In the genomic region with DNA sequence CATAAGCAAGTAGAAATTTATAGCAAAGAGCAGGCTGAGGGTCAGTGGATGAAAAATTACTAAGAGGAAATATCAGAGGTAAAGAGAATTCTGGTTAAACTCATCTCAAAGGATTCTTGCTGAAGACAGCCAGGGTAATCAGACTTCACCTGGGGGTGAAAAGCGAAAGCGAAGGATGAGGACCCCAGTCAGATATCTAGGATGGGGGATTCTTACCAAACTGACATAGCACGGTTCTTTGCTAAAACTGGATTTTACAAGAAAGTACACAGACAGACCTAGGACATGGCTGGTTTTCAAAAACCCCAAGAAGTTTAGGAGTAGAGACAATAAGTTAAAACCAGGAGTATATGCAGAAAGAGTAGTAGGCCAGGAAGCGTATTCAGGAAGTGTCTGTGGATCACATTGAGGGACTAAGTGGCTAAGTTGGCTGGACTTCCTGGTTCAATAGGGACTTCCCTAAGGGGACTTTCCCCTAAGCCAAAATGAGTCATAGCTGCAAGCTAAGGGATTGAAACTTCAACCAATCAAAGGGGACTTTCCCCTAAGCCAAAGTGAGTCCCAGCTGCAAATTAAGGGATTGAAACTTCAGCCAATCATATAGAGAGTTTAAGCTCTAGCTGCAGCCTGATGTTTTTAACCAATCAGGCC, we compare ENCODE assay signal across 8 cellular contexts. TPM values are rescaled to one million over a fixed set of nuclear protein-coding genes. Genes with fewer than 3 reads are reported as not detected.
DNase-seq lines count a peak whose midpoint lies in the region; ATAC-seq and TF ChIP-seq lines count a peak whose summit lies in the region.

No MANE protein-coding gene starts in this region.

- intact Hi-C loops in Calu3 (cut with micrococcal nuclease; ENCODE audit: unreplicated experiment) (no loop called here), head of caudate nucleus (cut with DNase I) (no loop called here)

- ATAC-seq in GM19463 (IDR thresholded peaks at IDR 0.05; ENCODE audit: unreplicated experiment), result peak; percentile 29
- peak; percentile 54 for ATAC-seq in effector memory CD8-positive, alpha-beta T cell (replicated peaks)

- no peak overlapping the region for H3K4me3 Mint-ChIP-seq in Calu3 (ENCODE audit: low read depth, unreplicated experiment)
- peak overlapping the region; percentile 42 to 61 for H3K4me3 Mint-ChIP-seq in effector memory CD8-positive, alpha-beta T cell

- no peak for TF ChIP-seq POLR2A in NB4 (IDR thresholded peaks at IDR 0.05; ENCODE audit: extremely low read depth, insufficient read length)

- TF ChIP-seq CTCF in Calu3 (IDR thresholded peaks at IDR 0.05; ENCODE audit: unreplicated experiment) (no peak), NB4 (IDR thresholded peaks at IDR 0.05; ENCODE audit: low read depth, low read length) (no peak)

- CTCF ChIA-PET in Calu3 (lab: Charles Lee), result no interaction called here

- H3K4me3 ChIP-seq in NB4 (ENCODE audit: low read depth, low read length), result no peak overlapping the region

- no peaks in the 10 kb centered on the region for H3K27me3 Mint-ChIP-seq in Calu3 (ENCODE audit: unreplicated experiment)
- no peaks in the 10 kb centered on the region for H3K27me3 Mint-ChIP-seq in effector memory CD8-positive, alpha-beta T cell

- H3K9me3 Mint-ChIP-seq in Calu3 (ENCODE audit: low read depth, unreplicated experiment), result peaks cover 3% of the 10 kb centered on the region
- H3K9me3 Mint-ChIP-seq in effector memory CD8-positive, alpha-beta T cell, result no peaks in the 10 kb centered on the region

- peaks cover 14% of the 10 kb centered on the region for H3K4me1 Mint-ChIP-seq in Calu3 (ENCODE audit: low read depth, unreplicated experiment)
- H3K4me1 Mint-ChIP-seq in effector memory CD8-positive, alpha-beta T cell (ENCODE audit: low read depth in 2 of 2), result peaks cover 13 to 15% of the 10 kb centered on the region in 2 donors

- no TSS peak for BruUV-seq in Calu3 (replicated peaks; lab: Mats Ljungman, UMichigan)

- H3K27ac Mint-ChIP-seq in Calu3 (ENCODE audit: unreplicated experiment), result peak overlapping the region; percentile 10
- peak overlapping the region; percentile 71 to 87 for H3K27ac Mint-ChIP-seq in effector memory CD8-positive, alpha-beta T cell

- H3K36me3 Mint-ChIP-seq in Calu3 (ENCODE audit: insufficient read depth, unreplicated experiment), result peaks cover 15% of the 10 kb centered on the region
- H3K36me3 Mint-ChIP-seq in effector memory CD8-positive, alpha-beta T cell (ENCODE audit: insufficient read depth), result peaks cover 5% of the 10 kb centered on the region

- peak; percentile 33 for DNase-seq in Calu3
- DNase-seq in NB4 (ENCODE audit: low read depth), result peak; percentile 47
- peak; percentile 20 to 29 (median 24) for DNase-seq in effector memory CD8-positive, alpha-beta T cell
- no peak for DNase-seq in iPS-NIHi7 (ENCODE audit: extremely low spot score)
- DNase-seq in head of caudate nucleus, result no peak
- no peak for DNase-seq in NCI-H128 (lab: John Stamatoyannopoulos, UW; ENCODE audit: unreplicated experiment)
- DNase-seq in NK-92 treated with Interleukin-12 subunit alpha and Interleukin-12 subunit beta, amount 100 ng/mL, for 24 hours (lab: John Stamatoyannopoulos, UW), result no peak

RNA-seq across cellular contexts. Expression of a gene that starts 2.4 kb away (rescaled TPM):
- total RNA-seq in Calu3 (2022), result 1.5 and 2.2 TPM in 2 replicates

RNA-seq across cellular contexts. Expression of a gene that starts 23.2 kb away (rescaled TPM):
- total RNA-seq in Calu3 (2022), result 48.4 and 51.3 TPM in 2 replicates

RNA-seq across cellular contexts. Expression of a gene that starts 40.0 kb away (rescaled TPM):
- total RNA-seq in Calu3 (2022), result 0.80 and 1.0 TPM in 2 replicates

Comparison
In these comparisons a context has a peak if more than half of its experiments do, and no peak if none do; other contexts are left out.
1. DNase-seq: peak in Calu3 (single experiment), NB4 (single experiment) and effector memory CD8-positive, alpha-beta T cell (3 of 3); none in iPS-NIHi7 (single experiment), head of caudate nucleus (0 of 42), NCI-H128 (single experiment) and NK-92 treated with Interleukin-12 subunit alpha and Interleukin-12 subunit beta, amount 100 ng/mL, for 24 hours (single experiment).